Comparison of ENCODE assay signal across 8 cellular contexts in genomic region chr11:128483211-128483788, GRCh38.
DNase-seq lines count a peak whose midpoint lies in the region; ATAC-seq and TF ChIP-seq lines count a peak whose summit lies in the region.

No MANE protein-coding gene starts in this region.

- H2AFZ ChIP-seq in osteoblast (ENCODE audit: low read length) (no peak overlapping the region), GM23338 (no peak overlapping the region)

- TF ChIP-seq CTCF in osteoblast (IDR thresholded peaks at IDR 0.05; ENCODE audit: extremely low read depth, low read depth, low read length) (no peak), gastroesophageal sphincter (IDR thresholded peaks at IDR 0.05) (no peak), GM23338 (conservative IDR thresholded peaks at IDR 0.05; ENCODE audit: low read depth in 2 of 2) (no peak)

- no peak overlapping the region for H3K27ac Mint-ChIP-seq in GM23338

- H3K36me3 Mint-ChIP-seq in GM23338 (ENCODE audit: low read depth): peaks cover 24% of the 10 kb centered on the region

- 66 to 78% methylated on average over 5 to 7 of the region's 7 CpGs for WGBS in gastroesophageal sphincter (ENCODE audit: low coverage in 1 of 2), 2 donors

- TF ChIP-seq POLR2A in gastroesophageal sphincter (IDR thresholded peaks at IDR 0.05): no peak

- H3K4me3 Mint-ChIP-seq in GM23338: no peak overlapping the region

- H3K27me3 ChIP-seq in osteoblast (ENCODE audit: insufficient read depth, low read length) (no peaks in the 10 kb centered on the region), gastroesophageal sphincter (no peaks in the 10 kb centered on the region), GM23338 (ENCODE audit: insufficient read depth) (no peaks in the 10 kb centered on the region)

- H3K4me1 ChIP-seq in osteoblast (ENCODE audit: insufficient read depth, low read length) (peaks cover 66% of the 10 kb centered on the region), gastroesophageal sphincter (peaks cover 4 to 67% (median 17%) of the 10 kb centered on the region in 3 donors), GM23338 (ENCODE audit: insufficient read depth) (no peaks in the 10 kb centered on the region)

- peak; percentile 57 for DNase-seq in SKM-1 treated with dmso at 0.1 percent for 144 hours (lab: John Stamatoyannopoulos, UW; ENCODE audit: unreplicated experiment)
- no peak for DNase-seq in osteoblast (ENCODE audit: insufficient read length, low spot score, missing footprints)
- no peak for DNase-seq in NCI-H1417 (lab: John Stamatoyannopoulos, UW)
- DNase-seq in NCI-H2171 (lab: John Stamatoyannopoulos, UW): no peak
- no peak for DNase-seq in GM23338 (ENCODE audit: low spot score)

- no peaks in the 10 kb centered on the region for H4K20me1 ChIP-seq in osteoblast (ENCODE audit: insufficient read depth, low read length)
- H4K20me1 ChIP-seq in GM23338 (replicated peaks; ENCODE audit: insufficient read depth): peaks cover 12% of the 10 kb centered on the region

- H3K4me3 ChIP-seq in osteoblast (ENCODE audit: insufficient read depth, low read length) (no peak overlapping the region), gastroesophageal sphincter (no peak overlapping the region), GM23338 (no peak overlapping the region)

- no peaks in the 10 kb centered on the region for H3K9me3 ChIP-seq in osteoblast (ENCODE audit: low read depth, low read length)
- H3K9me3 ChIP-seq in gastroesophageal sphincter: no peaks in the 10 kb centered on the region

- H3K27ac ChIP-seq in osteoblast (ENCODE audit: low read depth, low read length) (peak overlapping the region; percentile 89), gastroesophageal sphincter (peak overlapping the region in 2 of 4 donors; percentile 72 to 74), GM23338 (ENCODE audit: low read depth) (no peak overlapping the region)

- H3F3A ChIP-seq in GM23338 (replicated peaks; ENCODE audit: low read depth): 0 out of 2 replicates have a peak, but pooled peaks cover 3% of the 10 kb centered on the region

- no peak for TF ChIP-seq EP300 in gastroesophageal sphincter (IDR thresholded peaks at IDR 0.05)

- no peaks in the 10 kb centered on the region for H3K4me1 Mint-ChIP-seq in GM23338

- peaks cover 88% of the 10 kb centered on the region for H3K79me2 ChIP-seq in osteoblast (ENCODE audit: insufficient read depth, low read length)
- H3K79me2 ChIP-seq in GM23338 (replicated peaks; ENCODE audit: insufficient read depth): peaks cover 4% of the 10 kb centered on the region; the same call in 1 of the 2 replicates

- peak overlapping the region; percentile 78 for H3K4me2 ChIP-seq in osteoblast (ENCODE audit: insufficient read depth, low read length)
- H3K4me2 ChIP-seq in GM23338: no peak overlapping the region

- ATAC-seq in GM19023 (IDR thresholded peaks at IDR 0.05; ENCODE audit: unreplicated experiment): peak; percentile 68
- peak; percentile 61 for ATAC-seq in HG02763 (IDR thresholded peaks at IDR 0.05; ENCODE audit: unreplicated experiment)
- no peak for ATAC-seq in gastroesophageal sphincter
- no peak for ATAC-seq in GM23338

- peaks cover 73% of the 10 kb centered on the region for H3K36me3 ChIP-seq in osteoblast (ENCODE audit: insufficient read depth, low read length)
- peaks cover 0 to 70% of the 10 kb centered on the region in 2 donors for H3K36me3 ChIP-seq in gastroesophageal sphincter
- peaks cover 18% of the 10 kb centered on the region for H3K36me3 ChIP-seq in GM23338 (ENCODE audit: insufficient read depth)

- H3K27me3 Mint-ChIP-seq in GM23338 (ENCODE audit: insufficient read depth, low read depth, poor library complexity): peaks cover 2% of the 10 kb centered on the region

- H3K9me3 Mint-ChIP-seq in GM23338: no peaks in the 10 kb centered on the region; the same call in 2 of the 3 replicates

- H3K9me2 ChIP-seq in GM23338 (ENCODE audit: insufficient read depth): no peaks in the 10 kb centered on the region

TF ChIP-seq in GM23338, 12 proteins besides CTCF, POLR2A, EP300 and RAD21:
- no peak for TF ChIP-seq STAT1 (IDR thresholded peaks at IDR 0.05; ENCODE audit: unreplicated experiment)
- TF ChIP-seq, protein P1, sequence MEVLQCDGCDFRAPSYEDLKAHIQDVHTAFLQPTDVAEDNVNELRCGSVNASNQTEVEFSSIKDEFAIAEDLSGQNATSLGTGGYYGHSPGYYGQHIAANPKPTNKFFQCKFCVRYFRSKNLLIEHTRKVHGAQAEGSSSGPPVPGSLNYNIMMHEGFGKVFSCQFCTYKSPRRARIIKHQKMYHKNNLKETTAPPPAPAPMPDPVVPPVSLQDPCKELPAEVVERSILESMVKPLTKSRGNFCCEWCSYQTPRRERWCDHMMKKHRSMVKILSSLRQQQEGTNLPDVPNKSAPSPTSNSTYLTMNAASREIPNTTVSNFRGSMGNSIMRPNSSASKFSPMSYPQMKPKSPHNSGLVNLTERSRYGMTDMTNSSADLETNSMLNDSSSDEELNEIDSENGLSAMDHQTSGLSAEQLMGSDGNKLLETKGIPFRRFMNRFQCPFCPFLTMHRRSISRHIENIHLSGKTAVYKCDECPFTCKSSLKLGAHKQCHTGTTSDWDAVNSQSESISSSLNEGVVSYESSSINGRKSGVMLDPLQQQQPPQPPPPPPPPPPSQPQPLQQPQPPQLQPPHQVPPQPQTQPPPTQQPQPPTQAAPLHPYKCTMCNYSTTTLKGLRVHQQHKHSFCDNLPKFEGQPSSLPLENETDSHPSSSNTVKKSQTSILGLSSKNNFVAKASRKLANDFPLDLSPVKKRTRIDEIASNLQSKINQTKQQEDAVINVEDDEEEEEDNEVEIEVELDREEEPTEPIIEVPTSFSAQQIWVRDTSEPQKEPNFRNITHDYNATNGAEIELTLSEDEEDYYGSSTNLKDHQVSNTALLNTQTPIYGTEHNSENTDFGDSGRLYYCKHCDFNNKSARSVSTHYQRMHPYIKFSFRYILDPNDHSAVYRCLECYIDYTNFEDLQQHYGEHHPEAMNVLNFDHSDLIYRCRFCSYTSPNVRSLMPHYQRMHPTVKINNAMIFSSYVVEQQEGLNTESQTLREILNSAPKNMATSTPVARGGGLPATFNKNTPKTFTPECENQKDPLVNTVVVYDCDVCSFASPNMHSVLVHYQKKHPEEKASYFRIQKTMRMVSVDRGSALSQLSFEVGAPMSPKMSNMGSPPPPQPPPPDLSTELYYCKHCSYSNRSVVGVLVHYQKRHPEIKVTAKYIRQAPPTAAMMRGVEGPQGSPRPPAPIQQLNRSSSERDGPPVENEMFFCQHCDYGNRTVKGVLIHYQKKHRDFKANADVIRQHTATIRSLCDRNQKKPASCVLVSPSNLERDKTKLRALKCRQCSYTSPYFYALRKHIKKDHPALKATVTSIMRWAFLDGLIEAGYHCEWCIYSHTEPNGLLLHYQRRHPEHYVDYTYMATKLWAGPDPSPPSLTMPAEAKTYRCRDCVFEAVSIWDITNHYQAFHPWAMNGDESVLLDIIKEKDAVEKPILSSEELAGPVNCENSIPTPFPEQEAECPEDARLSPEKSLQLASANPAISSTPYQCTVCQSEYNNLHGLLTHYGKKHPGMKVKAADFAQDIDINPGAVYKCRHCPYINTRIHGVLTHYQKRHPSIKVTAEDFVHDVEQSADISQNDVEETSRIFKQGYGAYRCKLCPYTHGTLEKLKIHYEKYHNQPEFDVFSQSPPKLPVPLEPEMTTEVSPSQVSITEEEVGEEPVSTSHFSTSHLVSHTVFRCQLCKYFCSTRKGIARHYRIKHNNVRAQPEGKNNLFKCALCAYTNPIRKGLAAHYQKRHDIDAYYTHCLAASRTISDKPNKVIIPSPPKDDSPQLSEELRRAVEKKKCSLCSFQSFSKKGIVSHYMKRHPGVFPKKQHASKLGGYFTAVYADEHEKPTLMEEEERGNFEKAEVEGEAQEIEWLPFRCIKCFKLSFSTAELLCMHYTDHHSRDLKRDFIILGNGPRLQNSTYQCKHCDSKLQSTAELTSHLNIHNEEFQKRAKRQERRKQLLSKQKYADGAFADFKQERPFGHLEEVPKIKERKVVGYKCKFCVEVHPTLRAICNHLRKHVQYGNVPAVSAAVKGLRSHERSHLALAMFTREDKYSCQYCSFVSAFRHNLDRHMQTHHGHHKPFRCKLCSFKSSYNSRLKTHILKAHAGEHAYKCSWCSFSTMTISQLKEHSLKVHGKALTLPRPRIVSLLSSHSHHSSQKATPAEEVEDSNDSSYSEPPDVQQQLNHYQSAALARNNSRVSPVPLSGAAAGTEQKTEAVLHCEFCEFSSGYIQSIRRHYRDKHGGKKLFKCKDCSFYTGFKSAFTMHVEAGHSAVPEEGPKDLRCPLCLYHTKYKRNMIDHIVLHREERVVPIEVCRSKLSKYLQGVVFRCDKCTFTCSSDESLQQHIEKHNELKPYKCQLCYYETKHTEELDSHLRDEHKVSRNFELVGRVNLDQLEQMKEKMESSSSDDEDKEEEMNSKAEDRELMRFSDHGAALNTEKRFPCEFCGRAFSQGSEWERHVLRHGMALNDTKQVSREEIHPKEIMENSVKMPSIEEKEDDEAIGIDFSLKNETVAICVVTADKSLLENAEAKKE (CRISPR knock-in tag; IDR thresholded peaks at IDR 0.05): no peak

Comparison
In these comparisons a context has a peak if more than half of its experiments do, and no peak if none do; other contexts are left out.
1. ATAC-seq: peak in GM19023 (single experiment) and HG02763 (single experiment); none in gastroesophageal sphincter (single experiment) and GM23338 (single experiment).